Comparison of ENCODE assay signal across 16 cellular contexts in genomic region chr9:22210262-22210661, GRCh38.
A peak's percentile ranks its signal among the peaks of the same experiment; 100 is the strongest.
DNase-seq lines count a peak whose midpoint lies in the region; ATAC-seq and TF ChIP-seq lines count a peak whose summit lies in the region.
"Had no signal": no experiment of that assay in that cellular context is flagged by ENCODE, and none has a peak within 500 bp of the region (broad histone marks: within the 10 kb centered on the region; RNA-seq: fewer than 3 reads in every experiment).

No MANE protein-coding gene starts in this region.

- CTCF ChIA-PET in MCF 10A (lab: Yijun Ruan, JAX) (interaction anchor here (0.5 kb wide), 1 partner anchor 43 kb away, joined by 5 read pairs; no protein-coding TSS in a partner anchor), PC-3 (lab: Charles Lee) (no interaction called here)

- no peak overlapping the region for H3K4me3 Mint-ChIP-seq in MCF 10A (ENCODE audit: unreplicated experiment)

- peaks cover 17% of the 10 kb centered on the region for H3K4me1 Mint-ChIP-seq in MCF 10A (ENCODE audit: insufficient read depth, unreplicated experiment)

- H3K27ac Mint-ChIP-seq in MCF 10A (ENCODE audit: low read depth, unreplicated experiment) = no peak overlapping the region
- H3K27ac Mint-ChIP-seq: naive B cell had no signal

- H3K9me3 ChIP-seq in breast epithelium = no peaks in the 10 kb centered on the region
- no peaks in the 10 kb centered on the region for H3K9me3 ChIP-seq in PC-3 (ENCODE audit: low read length)
- H3K9me3 ChIP-seq in esophagus squamous epithelium = no peaks in the 10 kb centered on the region
- no peaks in the 10 kb centered on the region for H3K9me3 ChIP-seq in BE2C
- H3K9me3 ChIP-seq in aorta (ENCODE audit: control insufficient read depth, low read length) = no peaks in the 10 kb centered on the region
- H3K9me3 ChIP-seq: SJSA1 had no signal

- H3K9me3 Mint-ChIP-seq in MCF 10A (ENCODE audit: unreplicated experiment) = no peaks in the 10 kb centered on the region

- BruUV-seq in MCF 10A (replicated peaks; lab: Mats Ljungman, UMichigan) (no TSS peak), PC-3 (replicated peaks; lab: Mats Ljungman, UMichigan) (no TSS peak)

- WGBS in esophagus squamous epithelium, 2 donors = 20 to 32% methylated on average over 1 of the region's 1 CpG
- WGBS in aorta, 2 donors = 57 to 70% methylated on average over 1 of the region's 1 CpG

- no peaks in the 10 kb centered on the region for H3K27me3 Mint-ChIP-seq in MCF 10A (ENCODE audit: insufficient read depth, unreplicated experiment)
- H3K27me3 Mint-ChIP-seq: naive B cell had no signal

- no peaks in the 10 kb centered on the region for H3K4me1 ChIP-seq in breast epithelium
- H3K4me1 ChIP-seq in PC-3 (ENCODE audit: insufficient read depth, low read length) = peaks cover 69% of the 10 kb centered on the region
- H3K4me1 ChIP-seq in esophagus squamous epithelium = peaks cover 4 to 46% (median 17%) of the 10 kb centered on the region in 3 donors
- H3K4me1 ChIP-seq in BE2C = no peaks in the 10 kb centered on the region
- H3K4me1 ChIP-seq in aorta (ENCODE audit: control insufficient read depth in 1 of 2, insufficient read depth in 2 of 2, low read length in 2 of 2) = no peaks in the 10 kb centered on the region

- intact Hi-C loops in MCF 10A (cut with micrococcal nuclease) (loop anchor here (5.0 kb wide), 4 partner anchors 38 to 653 kb away; no protein-coding TSS in a partner anchor), breast epithelium (cut with DNase I; ENCODE audit: low total_unique reads) (no loop called here), PC-3 (cut with micrococcal nuclease) (loop anchor here (2.0 kb wide), 1 partner anchor 39 kb away; no protein-coding TSS in a partner anchor), esophagus squamous epithelium (cut with DNase I) (no loop called here), aorta (cut with DNase I) (no loop called here)

- H3K36me3 ChIP-seq in breast epithelium (no peaks in the 10 kb centered on the region), PC-3 (ENCODE audit: low read depth, low read length) (no peaks in the 10 kb centered on the region), esophagus squamous epithelium (no peaks in the 10 kb centered on the region), BE2C (no peaks in the 10 kb centered on the region), aorta (ENCODE audit: control insufficient read depth in 1 of 2, insufficient read depth in 2 of 2, low read length in 1 of 2) (no peaks in the 10 kb centered on the region)
- H3K36me3 ChIP-seq: SJSA1 had no signal

- H3K9me2 ChIP-seq in PC-3 (replicated peaks; ENCODE audit: low read length) = no peaks in the 10 kb centered on the region

- no peak for TF ChIP-seq POLR2A in breast epithelium (IDR thresholded peaks at IDR 0.05)
- no peak for TF ChIP-seq POLR2A in esophagus squamous epithelium (IDR thresholded peaks at IDR 0.05)

- H3K4me2 ChIP-seq in PC-3 (ENCODE audit: low read length) = peak overlapping the region; percentile 41

- POLR2A ChIA-PET in MCF 10A (lab: Yijun Ruan, JAX) = interaction anchor here (1.5 kb wide), 1 partner anchor 521 kb away, joined by 3 read pairs; no protein-coding TSS in a partner anchor
- POLR2A ChIA-PET in PC-3 (lab: Charles Lee; ENCODE audit: unreplicated experiment) = no interaction called here

- no peaks in the 10 kb centered on the region for H4K20me1 ChIP-seq in PC-3 (ENCODE audit: low read length)

- ATAC-seq in PC-3 = peak; percentile 27
- peak; percentile 79 for ATAC-seq in stimulated activated naive CD8-positive, alpha-beta T cell treated with anti-CD3 and anti-CD28 coated beads, Interleukin-15, Interleukin-2, amounts not matched to agents 100 U/mL and 50 U/mL, for 24 hours
- no peak for ATAC-seq in aorta (ENCODE audit: low FRiP score)

- H3K4me3 ChIP-seq in breast epithelium = no peak overlapping the region
- H3K4me3 ChIP-seq in PC-3 (ENCODE audit: low read length) = no peak overlapping the region
- no peak overlapping the region for H3K4me3 ChIP-seq in esophagus squamous epithelium
- no peak overlapping the region for H3K4me3 ChIP-seq in BE2C (ENCODE audit: low read depth, low read length)
- H3K4me3 ChIP-seq in aorta (ENCODE audit: low read length in 2 of 2) = no peak overlapping the region
- H3K4me3 ChIP-seq: SJSA1 had no signal

- DNase-seq in MCF 10A (ENCODE audit: unreplicated experiment) (peak; percentile 27), breast epithelium (ENCODE audit: low spot score in 2 of 2) (no peak), PC-3 (peak; percentile 81), esophagus squamous epithelium (lab: John Stamatoyannopoulos, UW) (no peak), pons (ENCODE audit: low spot score) (no peak), BE2C (no peak), aorta (no peak)
- peak; percentile 16 for DNase-seq in stimulated activated naive CD8-positive, alpha-beta T cell treated with anti-CD3 and anti-CD28 coated beads, Interleukin-15, Interleukin-2, amounts not matched to agents 100 U/mL and 50 U/mL, for 24 hours
- DNase-seq: AML-193, anterior cingulate cortex, glutamatergic neuron, naive B cell, NCI-H1105 treated with DMSO at 0.1 percent for 48 hours, NCI-H510A, retina had no signal

- H3F3A ChIP-seq in PC-3 (ENCODE audit: low read length, unreplicated experiment) = peaks cover 13% of the 10 kb centered on the region

- no peaks in the 10 kb centered on the region for H3K79me2 ChIP-seq in PC-3 (ENCODE audit: low read length)

- H2AFZ ChIP-seq in PC-3 (ENCODE audit: low read length) = no peak overlapping the region

- H3K27me3 ChIP-seq in breast epithelium = no peaks in the 10 kb centered on the region
- no peaks in the 10 kb centered on the region for H3K27me3 ChIP-seq in PC-3 (ENCODE audit: low read length)
- H3K27me3 ChIP-seq in esophagus squamous epithelium = no peaks in the 10 kb centered on the region
- H3K27me3 ChIP-seq in BE2C = no peaks in the 10 kb centered on the region
- H3K27me3 ChIP-seq in aorta (ENCODE audit: control insufficient read depth in 1 of 2, insufficient read depth in 2 of 2, low read length in 1 of 2) = no peaks in the 10 kb centered on the region
- H3K27me3 ChIP-seq: SJSA1 had no signal

- peak overlapping the region; percentile 82; the same call in 1 of the 2 replicates for H3K9ac ChIP-seq in PC-3 (ENCODE audit: low read length)

- TF ChIP-seq CTCF in MCF 10A (IDR thresholded peaks at IDR 0.05; ENCODE audit: unreplicated experiment) (no peak), breast epithelium (IDR thresholded peaks at IDR 0.05) (no peak), PC-3 (conservative IDR thresholded peaks at IDR 0.05; ENCODE audit: low read depth, low read length) (no peak), esophagus squamous epithelium (IDR thresholded peaks at IDR 0.05) (no peak), BE2C (IDR thresholded peaks at IDR 0.05; ENCODE audit: low read depth, low read length) (no peak)

- H3K27ac ChIP-seq in breast epithelium (no peak overlapping the region), PC-3 (ENCODE audit: low read length) (peak overlapping the region; percentile 99), esophagus squamous epithelium (peak overlapping the region in 3 of 4 donors; percentile 25 to 64 (median 45)), aorta (ENCODE audit: low read depth in 1 of 2, low read length in 2 of 2) (no peak overlapping the region)

- H3K36me3 Mint-ChIP-seq in MCF 10A (ENCODE audit: insufficient read depth, unreplicated experiment) = no peaks in the 10 kb centered on the region

Comparison
In these comparisons a context has a peak if more than half of its experiments do, and no peak if none do; other contexts are left out.
1. DNase-seq: peak in MCF 10A (single experiment), PC-3 (single experiment) and stimulated activated naive CD8-positive, alpha-beta T cell treated with anti-CD3 and anti-CD28 coated beads, Interleukin-15, Interleukin-2, amounts not matched to agents 100 U/mL and 50 U/mL, for 24 hours (single experiment); none in breast epithelium (0 of 2), esophagus squamous epithelium (single experiment), pons (single experiment), BE2C (single experiment) and aorta (0 of 2).
2. intact Hi-C loops: an anchor here in MCF 10A (5.0 kb wide) and PC-3 (2.0 kb wide); none called in breast epithelium, esophagus squamous epithelium and aorta.
3. H3K27ac ChIP-seq: peak in PC-3 (single experiment) and esophagus squamous epithelium (3 of 4); none in breast epithelium (0 of 2) and aorta (0 of 2).